Comparison of ENCODE assay signal across 19 cellular contexts in genomic region chr15:25655168-25655956, GRCh38.
"Had no signal": no experiment of that assay in that cellular context is flagged by ENCODE, and none has a peak within 500 bp of the region (broad histone marks: within the 10 kb centered on the region; RNA-seq: fewer than 3 reads in every experiment).

No MANE protein-coding gene starts in this region.

- H3K4me3 ChIP-seq: adrenal gland, ascending aorta, gastroesophageal sphincter, heart left ventricle, pancreas, psoas muscle, testis, upper lobe of left lung had no signal

- H3K27me3 ChIP-seq: adrenal gland, ascending aorta, gastroesophageal sphincter, heart left ventricle, pancreas, testis, upper lobe of left lung had no signal

- DNase-seq: activated CD4-positive, alpha-beta T cell treated with anti-CD3 and anti-CD28 coated beads, Interleukin-2, amount 10 ng/mL, durations not matched to agents 7 days and 5 days; activated CD8-positive, alpha-beta T cell treated with anti-CD3 and anti-CD28 coated beads, Interleukin-2, amount 10 ng/mL, durations not matched to agents 7 days and 5 days; activated T-cell treated with anti-CD3 and anti-CD28 coated beads, Interleukin-2, amount 50 U/mL, for 24 hours; adrenal gland; heart left ventricle; left colon; pancreas; psoas muscle; right cardiac atrium; stimulated activated CD4-positive, alpha-beta T cell treated with anti-CD3 and anti-CD28 coated beads, Interleukin-12 subunit alpha, Interleukin-12 subunit beta, amount 100 ng/mL, for 4 hours; testis; upper lobe of left lung had no signal

- H3K4me1 ChIP-seq: adrenal gland, ascending aorta, gastroesophageal sphincter, heart left ventricle, pancreas, psoas muscle, testis, upper lobe of left lung had no signal

- H3K36me3 ChIP-seq: adrenal gland, ascending aorta, gastroesophageal sphincter, heart left ventricle, pancreas, upper lobe of left lung had no signal

- ATAC-seq: activated CD4-positive, CD25-positive, alpha-beta regulatory T cell treated with anti-CD3 and anti-CD28 coated beads, Interleukin-2, amount 50 U/mL, for 24 hours; activated CD8-positive, alpha-beta T cell treated with anti-CD3 and anti-CD28 coated beads, Interleukin-2, amount 10 ng/mL, durations not matched to agents 7 days and 5 days; activated T-helper 17 cell treated with anti-CD3 and anti-CD28 coated beads, Interleukin-2, amount 50 U/mL, for 72 hours; gastroesophageal sphincter; heart left ventricle; left colon; natural killer cell treated with Interleukin-12 subunit alpha and Interleukin-12 subunit beta and Interleukin-15 and Interleukin-18, amount 100 ng/mL, for 72 hours; pancreas; psoas muscle; right cardiac atrium; stimulated activated effector memory CD8-positive, alpha-beta T cell treated with anti-CD3 and anti-CD28 coated beads, Interleukin-12 subunit alpha, Interleukin-12 subunit beta, amount 100 ng/mL, for 72 hours had no signal

- H3K27ac ChIP-seq: adrenal gland, ascending aorta, epithelial cell of prostate, gastroesophageal sphincter, heart left ventricle, pancreas, psoas muscle, testis, upper lobe of left lung had no signal

- H3K9me3 ChIP-seq: adrenal gland, ascending aorta, gastroesophageal sphincter, heart left ventricle, pancreas, psoas muscle, testis, upper lobe of left lung had no signal
